3 cellular contexts compared by ENCODE assay signal in genomic region chr16:61676740-61677139, GRCh38.
A peak's percentile ranks its signal among the peaks of the same experiment; 100 is the strongest.
TF ChIP-seq lines count a peak whose summit lies in the region.

No MANE protein-coding gene starts in this region.

TF ChIP-seq in HepG2, 621 proteins besides CTCF, POLR2A, EP300 and RAD21:
- no peak for TF ChIP-seq ZNF770 (CRISPR knock-in tag; IDR thresholded peaks at IDR 0.05)
- no peak for TF ChIP-seq SYNCRIP (IDR thresholded peaks at IDR 0.05; ENCODE audit: insufficient read depth, low read depth, low read length)
- TF ChIP-seq ESRRA (CRISPR knock-in tag; IDR thresholded peaks at IDR 0.05; ENCODE audit: low read depth), result no peak
- peak; percentile 50; the same call in 1 of the 2 replicates for TF ChIP-seq ATF7 (IDR thresholded peaks at IDR 0.05)
- no peak for TF ChIP-seq ATF7 (CRISPR knock-in tag; IDR thresholded peaks at IDR 0.05)
- TF ChIP-seq ZFP82 (CRISPR knock-in tag; IDR thresholded peaks at IDR 0.05; ENCODE audit: borderline replicate concordance), result no peak
- TF ChIP-seq FOXA1 (IDR thresholded peaks at IDR 0.05), result no peak
- TF ChIP-seq FOXA1 (CRISPR knock-in tag; IDR thresholded peaks at IDR 0.05), result no peak
- peak; percentile 76 for TF ChIP-seq CREB1 (IDR thresholded peaks at IDR 0.05)
- no peak for TF ChIP-seq CREB1 (CRISPR knock-in tag; IDR thresholded peaks at IDR 0.05)
- no peak for TF ChIP-seq TFE3 (CRISPR knock-in tag; IDR thresholded peaks at IDR 0.05)
- no peak for TF ChIP-seq RFXANK (CRISPR knock-in tag; IDR thresholded peaks at IDR 0.05)

TF ChIP-seq in GM23338, 12 proteins besides CTCF, POLR2A, EP300 and RAD21 (continued from another document):
- TF ChIP-seq, protein P1, sequence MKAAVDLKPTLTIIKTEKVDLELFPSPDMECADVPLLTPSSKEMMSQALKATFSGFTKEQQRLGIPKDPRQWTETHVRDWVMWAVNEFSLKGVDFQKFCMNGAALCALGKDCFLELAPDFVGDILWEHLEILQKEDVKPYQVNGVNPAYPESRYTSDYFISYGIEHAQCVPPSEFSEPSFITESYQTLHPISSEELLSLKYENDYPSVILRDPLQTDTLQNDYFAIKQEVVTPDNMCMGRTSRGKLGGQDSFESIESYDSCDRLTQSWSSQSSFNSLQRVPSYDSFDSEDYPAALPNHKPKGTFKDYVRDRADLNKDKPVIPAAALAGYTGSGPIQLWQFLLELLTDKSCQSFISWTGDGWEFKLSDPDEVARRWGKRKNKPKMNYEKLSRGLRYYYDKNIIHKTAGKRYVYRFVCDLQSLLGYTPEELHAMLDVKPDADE (IDR thresholded peaks at IDR 0.05), result no peak
- TF ChIP-seq CREB1 (CRISPR knock-in tag; IDR thresholded peaks at IDR 0.05; ENCODE audit: low read depth) (no peak), ZNF114 (CRISPR knock-in tag; IDR thresholded peaks at IDR 0.05) (no peak), POLR2AphosphoS5 (IDR thresholded peaks at IDR 0.05; ENCODE audit: low read depth) (no peak), ZNF331 (CRISPR knock-in tag; IDR thresholded peaks at IDR 0.05; ENCODE audit: low read depth) (no peak), STAT1 (IDR thresholded peaks at IDR 0.05; ENCODE audit: unreplicated experiment) (no peak)
- TF ChIP-seq, protein P2, sequence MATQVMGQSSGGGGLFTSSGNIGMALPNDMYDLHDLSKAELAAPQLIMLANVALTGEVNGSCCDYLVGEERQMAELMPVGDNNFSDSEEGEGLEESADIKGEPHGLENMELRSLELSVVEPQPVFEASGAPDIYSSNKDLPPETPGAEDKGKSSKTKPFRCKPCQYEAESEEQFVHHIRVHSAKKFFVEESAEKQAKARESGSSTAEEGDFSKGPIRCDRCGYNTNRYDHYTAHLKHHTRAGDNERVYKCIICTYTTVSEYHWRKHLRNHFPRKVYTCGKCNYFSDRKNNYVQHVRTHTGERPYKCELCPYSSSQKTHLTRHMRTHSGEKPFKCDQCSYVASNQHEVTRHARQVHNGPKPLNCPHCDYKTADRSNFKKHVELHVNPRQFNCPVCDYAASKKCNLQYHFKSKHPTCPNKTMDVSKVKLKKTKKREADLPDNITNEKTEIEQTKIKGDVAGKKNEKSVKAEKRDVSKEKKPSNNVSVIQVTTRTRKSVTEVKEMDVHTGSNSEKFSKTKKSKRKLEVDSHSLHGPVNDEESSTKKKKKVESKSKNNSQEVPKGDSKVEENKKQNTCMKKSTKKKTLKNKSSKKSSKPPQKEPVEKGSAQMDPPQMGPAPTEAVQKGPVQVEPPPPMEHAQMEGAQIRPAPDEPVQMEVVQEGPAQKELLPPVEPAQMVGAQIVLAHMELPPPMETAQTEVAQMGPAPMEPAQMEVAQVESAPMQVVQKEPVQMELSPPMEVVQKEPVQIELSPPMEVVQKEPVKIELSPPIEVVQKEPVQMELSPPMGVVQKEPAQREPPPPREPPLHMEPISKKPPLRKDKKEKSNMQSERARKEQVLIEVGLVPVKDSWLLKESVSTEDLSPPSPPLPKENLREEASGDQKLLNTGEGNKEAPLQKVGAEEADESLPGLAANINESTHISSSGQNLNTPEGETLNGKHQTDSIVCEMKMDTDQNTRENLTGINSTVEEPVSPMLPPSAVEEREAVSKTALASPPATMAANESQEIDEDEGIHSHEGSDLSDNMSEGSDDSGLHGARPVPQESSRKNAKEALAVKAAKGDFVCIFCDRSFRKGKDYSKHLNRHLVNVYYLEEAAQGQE (IDR thresholded peaks at IDR 0.05; ENCODE audit: unreplicated experiment), result no peak
- TF ChIP-seq, protein P3, sequence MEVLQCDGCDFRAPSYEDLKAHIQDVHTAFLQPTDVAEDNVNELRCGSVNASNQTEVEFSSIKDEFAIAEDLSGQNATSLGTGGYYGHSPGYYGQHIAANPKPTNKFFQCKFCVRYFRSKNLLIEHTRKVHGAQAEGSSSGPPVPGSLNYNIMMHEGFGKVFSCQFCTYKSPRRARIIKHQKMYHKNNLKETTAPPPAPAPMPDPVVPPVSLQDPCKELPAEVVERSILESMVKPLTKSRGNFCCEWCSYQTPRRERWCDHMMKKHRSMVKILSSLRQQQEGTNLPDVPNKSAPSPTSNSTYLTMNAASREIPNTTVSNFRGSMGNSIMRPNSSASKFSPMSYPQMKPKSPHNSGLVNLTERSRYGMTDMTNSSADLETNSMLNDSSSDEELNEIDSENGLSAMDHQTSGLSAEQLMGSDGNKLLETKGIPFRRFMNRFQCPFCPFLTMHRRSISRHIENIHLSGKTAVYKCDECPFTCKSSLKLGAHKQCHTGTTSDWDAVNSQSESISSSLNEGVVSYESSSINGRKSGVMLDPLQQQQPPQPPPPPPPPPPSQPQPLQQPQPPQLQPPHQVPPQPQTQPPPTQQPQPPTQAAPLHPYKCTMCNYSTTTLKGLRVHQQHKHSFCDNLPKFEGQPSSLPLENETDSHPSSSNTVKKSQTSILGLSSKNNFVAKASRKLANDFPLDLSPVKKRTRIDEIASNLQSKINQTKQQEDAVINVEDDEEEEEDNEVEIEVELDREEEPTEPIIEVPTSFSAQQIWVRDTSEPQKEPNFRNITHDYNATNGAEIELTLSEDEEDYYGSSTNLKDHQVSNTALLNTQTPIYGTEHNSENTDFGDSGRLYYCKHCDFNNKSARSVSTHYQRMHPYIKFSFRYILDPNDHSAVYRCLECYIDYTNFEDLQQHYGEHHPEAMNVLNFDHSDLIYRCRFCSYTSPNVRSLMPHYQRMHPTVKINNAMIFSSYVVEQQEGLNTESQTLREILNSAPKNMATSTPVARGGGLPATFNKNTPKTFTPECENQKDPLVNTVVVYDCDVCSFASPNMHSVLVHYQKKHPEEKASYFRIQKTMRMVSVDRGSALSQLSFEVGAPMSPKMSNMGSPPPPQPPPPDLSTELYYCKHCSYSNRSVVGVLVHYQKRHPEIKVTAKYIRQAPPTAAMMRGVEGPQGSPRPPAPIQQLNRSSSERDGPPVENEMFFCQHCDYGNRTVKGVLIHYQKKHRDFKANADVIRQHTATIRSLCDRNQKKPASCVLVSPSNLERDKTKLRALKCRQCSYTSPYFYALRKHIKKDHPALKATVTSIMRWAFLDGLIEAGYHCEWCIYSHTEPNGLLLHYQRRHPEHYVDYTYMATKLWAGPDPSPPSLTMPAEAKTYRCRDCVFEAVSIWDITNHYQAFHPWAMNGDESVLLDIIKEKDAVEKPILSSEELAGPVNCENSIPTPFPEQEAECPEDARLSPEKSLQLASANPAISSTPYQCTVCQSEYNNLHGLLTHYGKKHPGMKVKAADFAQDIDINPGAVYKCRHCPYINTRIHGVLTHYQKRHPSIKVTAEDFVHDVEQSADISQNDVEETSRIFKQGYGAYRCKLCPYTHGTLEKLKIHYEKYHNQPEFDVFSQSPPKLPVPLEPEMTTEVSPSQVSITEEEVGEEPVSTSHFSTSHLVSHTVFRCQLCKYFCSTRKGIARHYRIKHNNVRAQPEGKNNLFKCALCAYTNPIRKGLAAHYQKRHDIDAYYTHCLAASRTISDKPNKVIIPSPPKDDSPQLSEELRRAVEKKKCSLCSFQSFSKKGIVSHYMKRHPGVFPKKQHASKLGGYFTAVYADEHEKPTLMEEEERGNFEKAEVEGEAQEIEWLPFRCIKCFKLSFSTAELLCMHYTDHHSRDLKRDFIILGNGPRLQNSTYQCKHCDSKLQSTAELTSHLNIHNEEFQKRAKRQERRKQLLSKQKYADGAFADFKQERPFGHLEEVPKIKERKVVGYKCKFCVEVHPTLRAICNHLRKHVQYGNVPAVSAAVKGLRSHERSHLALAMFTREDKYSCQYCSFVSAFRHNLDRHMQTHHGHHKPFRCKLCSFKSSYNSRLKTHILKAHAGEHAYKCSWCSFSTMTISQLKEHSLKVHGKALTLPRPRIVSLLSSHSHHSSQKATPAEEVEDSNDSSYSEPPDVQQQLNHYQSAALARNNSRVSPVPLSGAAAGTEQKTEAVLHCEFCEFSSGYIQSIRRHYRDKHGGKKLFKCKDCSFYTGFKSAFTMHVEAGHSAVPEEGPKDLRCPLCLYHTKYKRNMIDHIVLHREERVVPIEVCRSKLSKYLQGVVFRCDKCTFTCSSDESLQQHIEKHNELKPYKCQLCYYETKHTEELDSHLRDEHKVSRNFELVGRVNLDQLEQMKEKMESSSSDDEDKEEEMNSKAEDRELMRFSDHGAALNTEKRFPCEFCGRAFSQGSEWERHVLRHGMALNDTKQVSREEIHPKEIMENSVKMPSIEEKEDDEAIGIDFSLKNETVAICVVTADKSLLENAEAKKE (CRISPR knock-in tag; IDR thresholded peaks at IDR 0.05), result no peak

TF ChIP-seq in WTC11, 78 proteins besides CTCF, POLR2A, EP300 and RAD21 (continued from another document):
- TF ChIP-seq, protein P4, sequence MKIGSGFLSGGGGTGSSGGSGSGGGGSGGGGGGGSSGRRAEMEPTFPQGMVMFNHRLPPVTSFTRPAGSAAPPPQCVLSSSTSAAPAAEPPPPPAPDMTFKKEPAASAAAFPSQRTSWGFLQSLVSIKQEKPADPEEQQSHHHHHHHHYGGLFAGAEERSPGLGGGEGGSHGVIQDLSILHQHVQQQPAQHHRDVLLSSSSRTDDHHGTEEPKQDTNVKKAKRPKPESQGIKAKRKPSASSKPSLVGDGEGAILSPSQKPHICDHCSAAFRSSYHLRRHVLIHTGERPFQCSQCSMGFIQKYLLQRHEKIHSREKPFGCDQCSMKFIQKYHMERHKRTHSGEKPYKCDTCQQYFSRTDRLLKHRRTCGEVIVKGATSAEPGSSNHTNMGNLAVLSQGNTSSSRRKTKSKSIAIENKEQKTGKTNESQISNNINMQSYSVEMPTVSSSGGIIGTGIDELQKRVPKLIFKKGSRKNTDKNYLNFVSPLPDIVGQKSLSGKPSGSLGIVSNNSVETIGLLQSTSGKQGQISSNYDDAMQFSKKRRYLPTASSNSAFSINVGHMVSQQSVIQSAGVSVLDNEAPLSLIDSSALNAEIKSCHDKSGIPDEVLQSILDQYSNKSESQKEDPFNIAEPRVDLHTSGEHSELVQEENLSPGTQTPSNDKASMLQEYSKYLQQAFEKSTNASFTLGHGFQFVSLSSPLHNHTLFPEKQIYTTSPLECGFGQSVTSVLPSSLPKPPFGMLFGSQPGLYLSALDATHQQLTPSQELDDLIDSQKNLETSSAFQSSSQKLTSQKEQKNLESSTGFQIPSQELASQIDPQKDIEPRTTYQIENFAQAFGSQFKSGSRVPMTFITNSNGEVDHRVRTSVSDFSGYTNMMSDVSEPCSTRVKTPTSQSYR (CRISPR knock-in tag; IDR thresholded peaks at IDR 0.05), result no peak
- TF ChIP-seq, protein P5, sequence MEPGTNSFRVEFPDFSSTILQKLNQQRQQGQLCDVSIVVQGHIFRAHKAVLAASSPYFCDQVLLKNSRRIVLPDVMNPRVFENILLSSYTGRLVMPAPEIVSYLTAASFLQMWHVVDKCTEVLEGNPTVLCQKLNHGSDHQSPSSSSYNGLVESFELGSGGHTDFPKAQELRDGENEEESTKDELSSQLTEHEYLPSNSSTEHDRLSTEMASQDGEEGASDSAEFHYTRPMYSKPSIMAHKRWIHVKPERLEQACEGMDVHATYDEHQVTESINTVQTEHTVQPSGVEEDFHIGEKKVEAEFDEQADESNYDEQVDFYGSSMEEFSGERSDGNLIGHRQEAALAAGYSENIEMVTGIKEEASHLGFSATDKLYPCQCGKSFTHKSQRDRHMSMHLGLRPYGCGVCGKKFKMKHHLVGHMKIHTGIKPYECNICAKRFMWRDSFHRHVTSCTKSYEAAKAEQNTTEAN (CRISPR knock-in tag; IDR thresholded peaks at IDR 0.05), result no peak
- TF ChIP-seq, protein P6, sequence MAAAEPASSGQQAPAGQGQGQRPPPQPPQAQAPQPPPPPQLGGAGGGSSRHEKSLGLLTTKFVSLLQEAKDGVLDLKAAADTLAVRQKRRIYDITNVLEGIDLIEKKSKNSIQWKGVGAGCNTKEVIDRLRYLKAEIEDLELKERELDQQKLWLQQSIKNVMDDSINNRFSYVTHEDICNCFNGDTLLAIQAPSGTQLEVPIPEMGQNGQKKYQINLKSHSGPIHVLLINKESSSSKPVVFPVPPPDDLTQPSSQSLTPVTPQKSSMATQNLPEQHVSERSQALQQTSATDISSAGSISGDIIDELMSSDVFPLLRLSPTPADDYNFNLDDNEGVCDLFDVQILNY (CRISPR knock-in tag; IDR thresholded peaks at IDR 0.05), result no peak
- TF ChIP-seq, protein P7, sequence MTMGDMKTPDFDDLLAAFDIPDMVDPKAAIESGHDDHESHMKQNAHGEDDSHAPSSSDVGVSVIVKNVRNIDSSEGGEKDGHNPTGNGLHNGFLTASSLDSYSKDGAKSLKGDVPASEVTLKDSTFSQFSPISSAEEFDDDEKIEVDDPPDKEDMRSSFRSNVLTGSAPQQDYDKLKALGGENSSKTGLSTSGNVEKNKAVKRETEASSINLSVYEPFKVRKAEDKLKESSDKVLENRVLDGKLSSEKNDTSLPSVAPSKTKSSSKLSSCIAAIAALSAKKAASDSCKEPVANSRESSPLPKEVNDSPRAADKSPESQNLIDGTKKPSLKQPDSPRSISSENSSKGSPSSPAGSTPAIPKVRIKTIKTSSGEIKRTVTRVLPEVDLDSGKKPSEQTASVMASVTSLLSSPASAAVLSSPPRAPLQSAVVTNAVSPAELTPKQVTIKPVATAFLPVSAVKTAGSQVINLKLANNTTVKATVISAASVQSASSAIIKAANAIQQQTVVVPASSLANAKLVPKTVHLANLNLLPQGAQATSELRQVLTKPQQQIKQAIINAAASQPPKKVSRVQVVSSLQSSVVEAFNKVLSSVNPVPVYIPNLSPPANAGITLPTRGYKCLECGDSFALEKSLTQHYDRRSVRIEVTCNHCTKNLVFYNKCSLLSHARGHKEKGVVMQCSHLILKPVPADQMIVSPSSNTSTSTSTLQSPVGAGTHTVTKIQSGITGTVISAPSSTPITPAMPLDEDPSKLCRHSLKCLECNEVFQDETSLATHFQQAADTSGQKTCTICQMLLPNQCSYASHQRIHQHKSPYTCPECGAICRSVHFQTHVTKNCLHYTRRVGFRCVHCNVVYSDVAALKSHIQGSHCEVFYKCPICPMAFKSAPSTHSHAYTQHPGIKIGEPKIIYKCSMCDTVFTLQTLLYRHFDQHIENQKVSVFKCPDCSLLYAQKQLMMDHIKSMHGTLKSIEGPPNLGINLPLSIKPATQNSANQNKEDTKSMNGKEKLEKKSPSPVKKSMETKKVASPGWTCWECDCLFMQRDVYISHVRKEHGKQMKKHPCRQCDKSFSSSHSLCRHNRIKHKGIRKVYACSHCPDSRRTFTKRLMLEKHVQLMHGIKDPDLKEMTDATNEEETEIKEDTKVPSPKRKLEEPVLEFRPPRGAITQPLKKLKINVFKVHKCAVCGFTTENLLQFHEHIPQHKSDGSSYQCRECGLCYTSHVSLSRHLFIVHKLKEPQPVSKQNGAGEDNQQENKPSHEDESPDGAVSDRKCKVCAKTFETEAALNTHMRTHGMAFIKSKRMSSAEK (CRISPR knock-in tag; IDR thresholded peaks at IDR 0.05; ENCODE audit: borderline replicate concordance), result no peak
